Comparison of ENCODE assay signal across 8 cellular contexts in genomic region chr19:18418725-18419194, GRCh38. TPM values are rescaled to one million over a fixed set of nuclear protein-coding genes. Genes with fewer than 3 reads are reported as not detected.
DNase-seq lines count a peak whose midpoint lies in the region; ATAC-seq and TF ChIP-seq lines count a peak whose summit lies in the region.

No MANE protein-coding gene starts in this region.

- H3K4me3 ChIP-seq in Peyer's patch (peak overlapping the region; percentile 60 to 81 (median 70)), mucosa of stomach (ENCODE audit: low read length) (peak overlapping the region; percentile 51), uterus (peak overlapping the region; percentile 37 to 62)

- H3K4me1 ChIP-seq in Peyer's patch (peaks cover 11 to 86% (median 58%) of the 10 kb centered on the region in 4 donors), mucosa of stomach (ENCODE audit: control insufficient read depth, insufficient read depth, low read length) (peaks cover 78% of the 10 kb centered on the region), uterus (peaks cover 0 to 34% of the 10 kb centered on the region in 2 donors)

- no peaks in the 10 kb centered on the region for H3K9me3 ChIP-seq in Peyer's patch
- no peaks in the 10 kb centered on the region for H3K9me3 ChIP-seq in mucosa of stomach (ENCODE audit: control insufficient read depth, low read length)
- H3K9me3 ChIP-seq in uterus = no peaks in the 10 kb centered on the region

- TF ChIP-seq CTCF in Peyer's patch (IDR thresholded peaks at IDR 0.05) = no peak
- TF ChIP-seq CTCF in uterus (IDR thresholded peaks at IDR 0.05) = no peak

- peak overlapping the region; percentile 23 for H3K9ac ChIP-seq in mucosa of stomach (ENCODE audit: low read length)

- H3K27me3 ChIP-seq in Peyer's patch (peaks cover 0 to 13% of the 10 kb centered on the region in 2 donors), mucosa of stomach (ENCODE audit: control insufficient read depth, insufficient read depth, low read length) (peaks cover 14% of the 10 kb centered on the region), uterus (no peaks in the 10 kb centered on the region)

- ATAC-seq in HG03469 (IDR thresholded peaks at IDR 0.05; ENCODE audit: unreplicated experiment) = no peak
- ATAC-seq in GM19397 (IDR thresholded peaks at IDR 0.05; ENCODE audit: unreplicated experiment) = no peak

- TF ChIP-seq POLR2A in Peyer's patch (IDR thresholded peaks at IDR 0.05) (no peak), uterus (IDR thresholded peaks at IDR 0.05) (no peak)

- no peaks in the 10 kb centered on the region for H3K36me3 ChIP-seq in Peyer's patch
- H3K36me3 ChIP-seq in mucosa of stomach (ENCODE audit: control insufficient read depth, insufficient read depth, low read length) = no peaks in the 10 kb centered on the region
- no peaks in the 10 kb centered on the region for H3K36me3 ChIP-seq in uterus

- peak overlapping the region; percentile 78 to 91 (median 86) for H3K27ac ChIP-seq in Peyer's patch
- peak overlapping the region; percentile 90 to 93 for H3K27ac ChIP-seq in uterus

- peak; percentile 79 for DNase-seq in activated effector memory CD4-positive, alpha-beta T cell treated with anti-CD3 and anti-CD28 coated beads, Interleukin-2, amount 50 U/mL, for 16 hours
- DNase-seq in activated effector memory CD4-positive, alpha-beta T cell treated with Interleukin-2 at 50 U/mL for 16 hours = no peak
- DNase-seq in Peyer's patch = peak in 1 of 3 donors; percentile 71
- DNase-seq in effector CD4-positive, alpha-beta T cell = peak; percentile 35
- peak in 1 of 2 donors; percentile 66 for DNase-seq in uterus

- intact Hi-C loops in uterus (cut with DNase I; ENCODE audit: low total_unique reads) = loop anchor here (10.0 kb wide), 1 partner anchor 74 kb away; the partner anchor contains the start of gene PGPEP1

RNA-seq across cellular contexts. Expression of gene SSBP4, which starts 0.4 kb away (rescaled TPM):
- total RNA-seq in Peyer's patch = 10 to 100 TPM; 34.0 to 85.8 (median 39.9) TPM
- total RNA-seq in uterus = 100 to 1,000 TPM in 1 of 4 donors, 10 to 100 TPM in 3; 23.6 to 105 (median 54.8) TPM

RNA-seq across cellular contexts. Expression of gene ISYNA1, which starts 19.2 kb away (rescaled TPM):
- total RNA-seq in Peyer's patch (10 to 100 TPM in 3 of 4 donors, 1 to 10 TPM in 1; 5.3 to 26.4 (median 14.0) TPM), uterus (100 to 1,000 TPM in 2 of 4 donors, 10 to 100 TPM in 2; 56.8 to 152 (median 106) TPM)

RNA-seq across cellular contexts. Expression of gene LRRC25, which starts 21.3 kb away (rescaled TPM):
- total RNA-seq in Peyer's patch = 1 to 10 TPM; 2.5 to 4.2 (median 3.6) TPM
- 1 to 10 TPM in 2 of 4 donors, under 1 TPM in 1, not detected in 1; 0.51 to 2.3 (median 1.9) TPM for total RNA-seq in uterus

RNA-seq across cellular contexts. Expression of gene GDF15, which starts 32.8 kb away (rescaled TPM):
- total RNA-seq in Peyer's patch = 10 to 100 TPM in 1 of 4 donors, 1 to 10 TPM in 3; 6.8 to 11.6 (median 9.0) TPM
- 10 to 100 TPM in 1 of 4 donors, 1 to 10 TPM in 1, under 1 TPM in 2; 0.41 to 13.1 (median 1.6) TPM for total RNA-seq in uterus
